Comparison of ENCODE assay signal across 23 cellular contexts in the genomic region with DNA sequence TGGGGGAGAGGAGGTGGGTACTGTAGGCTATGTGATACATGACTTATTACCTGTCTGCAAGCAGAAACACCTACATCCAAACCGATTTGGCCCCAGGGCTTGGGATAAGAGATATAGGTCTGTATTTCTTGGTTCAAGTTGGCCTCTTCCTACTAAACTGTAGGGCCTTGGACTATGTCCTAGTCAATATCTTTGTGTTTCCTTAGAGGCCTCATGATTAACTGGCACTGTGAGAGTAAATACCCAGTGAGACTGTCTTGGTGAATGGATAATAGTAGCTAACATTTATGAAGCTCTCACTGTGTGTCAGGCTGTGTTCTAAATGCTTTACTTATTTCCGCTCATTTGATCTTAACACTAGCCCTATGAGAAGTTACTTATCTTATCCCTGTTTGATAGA.
DNase-seq lines count a peak whose midpoint lies in the region; ATAC-seq, FAIRE-seq and TF ChIP-seq lines count a peak whose summit lies in the region.
"Had no signal": no experiment of that assay in that cellular context is flagged by ENCODE, and none has a peak within 500 bp of the region (broad histone marks: within the 10 kb centered on the region; RNA-seq: fewer than 3 reads in every experiment).

No MANE protein-coding gene starts in this region.

- H2AFZ ChIP-seq in HepG2 (ENCODE audit: low read length) (no peak overlapping the region), neural progenitor cell (replicated peaks) (no peak overlapping the region)

- TF ChIP-seq RAD21 in HepG2 (CRISPR knock-in tag; IDR thresholded peaks at IDR 0.05): no peak

- H3K36me3 ChIP-seq in HepG2 (replicated peaks in 1 of 2; ENCODE audit: control insufficient read depth in 1 of 2, insufficient read depth in 2 of 2, low read length in 2 of 2): peaks cover 17 to 47% of the 10 kb centered on the region in 2 experiments
- H3K36me3 ChIP-seq in right lobe of liver: no peaks in the 10 kb centered on the region
- H3K36me3 ChIP-seq in adrenal gland (replicated peaks in 1 of 2): no peaks in the 10 kb centered on the region
- no peaks in the 10 kb centered on the region for H3K36me3 ChIP-seq in neural progenitor cell
- no peaks in the 10 kb centered on the region for H3K36me3 ChIP-seq in upper lobe of left lung
- H3K36me3 ChIP-seq: Peyer's patch had no signal

- peaks cover 61% of the 10 kb centered on the region for H3K4me1 Mint-ChIP-seq in neural progenitor cell

- H3K4me1 ChIP-seq in HepG2 (ENCODE audit: insufficient read depth, low read length): peaks cover 43% of the 10 kb centered on the region
- peaks cover 0 to 3% (median 0%) of the 10 kb centered on the region in 4 donors for H3K4me1 ChIP-seq in right lobe of liver
- peaks cover 27 to 44% of the 10 kb centered on the region in 2 donors for H3K4me1 ChIP-seq in adrenal gland (replicated peaks in 1 of 2)
- H3K4me1 ChIP-seq in neural progenitor cell: peaks cover 40% of the 10 kb centered on the region
- no peaks in the 10 kb centered on the region for H3K4me1 ChIP-seq in upper lobe of left lung
- H3K4me1 ChIP-seq: Peyer's patch had no signal

- H4K20me1 ChIP-seq in HepG2 (ENCODE audit: insufficient read depth, low read length) (peaks cover 6% of the 10 kb centered on the region; the same call in 1 of the 2 replicates), neural progenitor cell (ENCODE audit: low read depth) (peaks cover 89% of the 10 kb centered on the region)

- no peak overlapping the region for H3K4me3 ChIP-seq in HepG2 (replicated peaks in 1 of 3; ENCODE audit: insufficient read depth in 1 of 3, low read depth in 2 of 3, low read length in 3 of 3)
- no peak overlapping the region for H3K4me3 ChIP-seq in right lobe of liver
- no peak overlapping the region for H3K4me3 ChIP-seq in adrenal gland
- H3K4me3 ChIP-seq in neural progenitor cell: no peak overlapping the region
- no peak overlapping the region for H3K4me3 ChIP-seq in upper lobe of left lung
- H3K4me3 ChIP-seq: A549, Peyer's patch had no signal

- in situ Hi-C loops in HepG2 (cut with HindIII; ENCODE audit: extremely low pct_ligation_motif_present, low pct_unique_long_range_greater_than_20kb): no loop called here

- TF ChIP-seq CTCF in HepG2 (CRISPR knock-in tag; IDR thresholded peaks at IDR 0.05) (no peak), right lobe of liver (IDR thresholded peaks at IDR 0.05) (no peak), adrenal gland (IDR thresholded peaks at IDR 0.05) (no peak), neural progenitor cell (IDR thresholded peaks at IDR 0.05) (no peak), upper lobe of left lung (IDR thresholded peaks at IDR 0.05) (no peak)

- no peak for TF ChIP-seq POLR2A in HepG2 (IDR thresholded peaks at IDR 0.05; ENCODE audit: insufficient read depth in 1 of 2, low read depth in 2 of 2, low read length in 2 of 2)
- TF ChIP-seq POLR2A in right lobe of liver (IDR thresholded peaks at IDR 0.05): no peak
- TF ChIP-seq POLR2A in adrenal gland (IDR thresholded peaks at IDR 0.05): no peak
- TF ChIP-seq POLR2A in upper lobe of left lung (IDR thresholded peaks at IDR 0.05): no peak

- H3K27me3 ChIP-seq in HepG2 (ENCODE audit: control insufficient read depth in 1 of 2, insufficient read depth in 2 of 2, low read length in 2 of 2): no peaks in the 10 kb centered on the region
- no peaks in the 10 kb centered on the region for H3K27me3 ChIP-seq in right lobe of liver
- no peaks in the 10 kb centered on the region for H3K27me3 ChIP-seq in adrenal gland
- no peaks in the 10 kb centered on the region for H3K27me3 ChIP-seq in neural progenitor cell
- no peaks in the 10 kb centered on the region for H3K27me3 ChIP-seq in upper lobe of left lung
- H3K27me3 ChIP-seq: Peyer's patch had no signal

- peaks cover 5% of the 10 kb centered on the region for H3K27me3 Mint-ChIP-seq in neural progenitor cell (ENCODE audit: insufficient read depth, low read depth)
- H3K27me3 Mint-ChIP-seq: CD4-positive, alpha-beta T cell had no signal

- H3K27ac ChIP-seq in HepG2 (ENCODE audit: extremely low read length, insufficient read depth, low read length): peak overlapping the region; percentile 20
- H3K27ac ChIP-seq in right lobe of liver: no peak overlapping the region
- H3K27ac ChIP-seq in adrenal gland: peak overlapping the region in 4 of 5 donors; percentile 37 to 91 (median 66)
- H3K27ac ChIP-seq in neural progenitor cell: peak overlapping the region; percentile 46
- no peak overlapping the region for H3K27ac ChIP-seq in upper lobe of left lung
- H3K27ac ChIP-seq: A549, Peyer's patch had no signal

- DNase-seq in HepG2 (ENCODE audit: low spot score): no peak
- DNase-seq in right lobe of liver: no peak
- DNase-seq in adrenal gland: peak in 1 of 7 donors; percentile 5
- DNase-seq in neural progenitor cell (ENCODE audit: low spot score): no peak
- DNase-seq in HuH-7.5 (ENCODE audit: low spot score): no peak
- DNase-seq in HK-2 (ENCODE audit: unreplicated experiment): no peak
- DNase-seq in upper lobe of left lung: no peak
- no peak for DNase-seq in RPMI8226
- DNase-seq: CD4-positive, alpha-beta T cell; DMS53; GOT3; Kasumi-1; MM.1S; NCI-H1092; NCI-H146; NCI-H2029 treated with DMSO at 0.1 percent for 48 hours; NCI-H2171 treated with DMSO at 0.1 percent for 48 hours; NCI-H446 treated with DMSO at 0.1 percent for 48 hours; Peyer's patch; SK-N-SH had no signal

- peaks cover 22% of the 10 kb centered on the region for H3F3A ChIP-seq in neural progenitor cell (ENCODE audit: low read depth)

- intact Hi-C loops in HepG2 (cut with micrococcal nuclease; ENCODE audit: unreplicated experiment) (no loop called here), right lobe of liver (cut with DNase I) (no loop called here), adrenal gland (cut with DNase I) (no loop called here)

- H3K36me3 Mint-ChIP-seq in neural progenitor cell: peaks cover 53% of the 10 kb centered on the region

- ATAC-seq in HepG2 (peak; percentile 46), right lobe of liver (no peak), upper lobe of left lung (ENCODE audit: low FRiP score in 2 of 2) (no peak)
- ATAC-seq: A549, HCT116, Right ventricle myocardium inferior had no signal

- no peak for FAIRE-seq in HepG2 (lab: Jason Lieb, UNC)
- FAIRE-seq: A549 had no signal

- H3K9me3 ChIP-seq in HepG2 (ENCODE audit: low read length) (no peaks in the 10 kb centered on the region), right lobe of liver (no peaks in the 10 kb centered on the region), adrenal gland (replicated peaks in 1 of 3) (no peaks in the 10 kb centered on the region), neural progenitor cell (ENCODE audit: low read depth) (no peaks in the 10 kb centered on the region), upper lobe of left lung (no peaks in the 10 kb centered on the region)
- H3K9me3 ChIP-seq: A549, Peyer's patch, SK-N-SH had no signal

- H3K9me3 Mint-ChIP-seq in neural progenitor cell: no peaks in the 10 kb centered on the region
- H3K9me3 Mint-ChIP-seq: CD4-positive, alpha-beta T cell had no signal

- no peak overlapping the region for H3K27ac Mint-ChIP-seq in neural progenitor cell
- H3K27ac Mint-ChIP-seq: CD4-positive, alpha-beta T cell had no signal

- BruUV-seq in HepG2 (replicated peaks; lab: Mats Ljungman, UMichigan): no TSS peak

- POLR2A ChIA-PET in HepG2 (lab: Yijun Ruan, JAX): interaction anchor here (1.3 to 1.8 kb wide), 3 partner anchors 29 to 81 kb away, joined by 3 to 10 read pairs (median 5); no protein-coding TSS in a partner anchor

- H3K4me2 ChIP-seq in HepG2 (ENCODE audit: low read depth, low read length): peak overlapping the region; percentile 14; the same call in 1 of the 2 replicates
- H3K4me2 ChIP-seq in neural progenitor cell: no peak overlapping the region
- H3K4me2 ChIP-seq: A549, SK-N-SH had no signal

- TF ChIP-seq EP300 in HepG2 (IDR thresholded peaks at IDR 0.05; ENCODE audit: low read depth in 2 of 2, low read length in 2 of 2) (peak in 1 of 2 experiments; percentile 70; a peak in 2 of 4 replicates), HepG2 (CRISPR knock-in tag; IDR thresholded peaks at IDR 0.05; ENCODE audit: borderline replicate concordance) (no peak), upper lobe of left lung (IDR thresholded peaks at IDR 0.05) (no peak)

- no peak overlapping the region for H3K4me3 Mint-ChIP-seq in neural progenitor cell
- H3K4me3 Mint-ChIP-seq: CD4-positive, alpha-beta T cell had no signal

- H3K9ac ChIP-seq in HepG2 (ENCODE audit: insufficient read depth, low read depth, low read length) (no peak overlapping the region), neural progenitor cell (no peak overlapping the region)
- H3K9ac ChIP-seq: SK-N-SH had no signal

- H3K79me2 ChIP-seq in HepG2 (ENCODE audit: insufficient read depth, low read length): peaks cover 25% of the 10 kb centered on the region
- H3K79me2 ChIP-seq in neural progenitor cell (ENCODE audit: low read depth): peaks cover 96% of the 10 kb centered on the region

- WGBS in HepG2 (ENCODE audit: low lambda C conversion rate): 60% methylated on average over 2 of the region's 2 CpGs
- WGBS in right lobe of liver (ENCODE audit: insufficient coverage, low coverage, low lambda C conversion rate, missing lambda C conversion rate): 95% methylated on average over 2 of the region's 2 CpGs
- WGBS in adrenal gland, 4 donors: 74 to 91% (median 82%) methylated on average over 2 of the region's 2 CpGs
- WGBS in upper lobe of left lung, 2 donors: 92 to 100% methylated on average over 2 of the region's 2 CpGs

- CTCF ChIA-PET in HepG2 (lab: Yijun Ruan, JAX; ENCODE audit: low intra/inter-chr PET ratio, low total read pairs): no interaction called here

TF ChIP-seq in HepG2, 621 proteins besides CTCF, POLR2A, EP300 and RAD21 (continues in another document):
- TF ChIP-seq ZNF740 (CRISPR knock-in tag; IDR thresholded peaks at IDR 0.05) (no peak), FOXJ3 (CRISPR knock-in tag; IDR thresholded peaks at IDR 0.05; ENCODE audit: borderline replicate concordance) (peak; percentile 21; the same call in 1 of the 2 replicates), SMARCE1 (IDR thresholded peaks at IDR 0.05; ENCODE audit: borderline replicate concordance) (no peak), DPF2 (CRISPR knock-in tag; IDR thresholded peaks at IDR 0.05; ENCODE audit: borderline replicate concordance, low read depth) (0 out of 2 replicates have a peak, but pooled peaks have one; percentile 46)

Comparison
In these comparisons a context has a peak if more than half of its experiments do, and no peak if none do; other contexts are left out.
1. H3K27ac ChIP-seq: peak in HepG2 (single experiment), adrenal gland (4 of 5) and neural progenitor cell (single experiment); none in right lobe of liver (0 of 3) and upper lobe of left lung (0 of 4).